Comparison of ENCODE assay signal across 26 cellular contexts in genomic region chr21:18274370-18274769, GRCh38. TPM values are rescaled to one million over a fixed set of nuclear protein-coding genes. Genes with fewer than 3 reads are reported as not detected.
"Had no signal": no experiment of that assay in that cellular context is flagged by ENCODE, and none has a peak within 500 bp of the region (broad histone marks: within the 10 kb centered on the region; RNA-seq: fewer than 3 reads in every experiment).

No MANE protein-coding gene starts in this region.

- H2AFZ ChIP-seq: PC-9 had no signal

- H3K36me3 ChIP-seq: breast epithelium, colonic mucosa had no signal

- H3K27me3 ChIP-seq: breast epithelium, colonic mucosa had no signal

- H3K4me3 ChIP-seq: breast epithelium, colonic mucosa, PC-9 had no signal

- H3K9me3 ChIP-seq: breast epithelium, colonic mucosa had no signal

- H3K27me3 Mint-ChIP-seq: activated naive CD4-positive, alpha-beta T cell treated with anti-CD3 and anti-CD28 coated beads, Interleukin-2, amount 50 U/mL, for 24 hours had no signal

- H3K27ac Mint-ChIP-seq: activated CD8-positive, alpha-beta T cell treated with anti-CD3 and anti-CD28 coated beads, Interleukin-2, amount 10 ng/mL, durations not matched to agents 7 days and 5 days; activated naive CD4-positive, alpha-beta T cell treated with anti-CD3 and anti-CD28 coated beads, Interleukin-2, amount 50 U/mL, for 24 hours; activated T-helper 1 cell treated with anti-CD3 and anti-CD28 coated beads, Interleukin-12 subunit alpha, Interleukin-12 subunit beta, Interleukin-2, Interleukin-4 antibody, amounts not matched to agents 30 ng/mL and 10 ng/mL and 1 ng/mL, durations not matched to agents 14 hours and 24 hours and 36 hours; T-helper 1 cell treated with Interleukin-12 subunit alpha and Interleukin-12 subunit beta and Interleukin-4 antibody, amounts not matched to agents 30 μg/mL and 1 μg/mL, for 36 hours; WTC11 had no signal

- H3K4me2 ChIP-seq: PC-9 had no signal

- H3K4me1 Mint-ChIP-seq: activated naive CD4-positive, alpha-beta T cell treated with anti-CD3 and anti-CD28 coated beads, Interleukin-2, amount 50 U/mL, for 24 hours; WTC11 had no signal

- H3K4me3 Mint-ChIP-seq: activated CD8-positive, alpha-beta T cell treated with anti-CD3 and anti-CD28 coated beads, Interleukin-2, amount 10 ng/mL, durations not matched to agents 7 days and 5 days; activated naive CD4-positive, alpha-beta T cell treated with anti-CD3 and anti-CD28 coated beads, Interleukin-2, amount 50 U/mL, for 24 hours; activated T-helper 1 cell treated with anti-CD3 and anti-CD28 coated beads, Interleukin-12 subunit alpha, Interleukin-12 subunit beta, Interleukin-2, Interleukin-4 antibody, amounts not matched to agents 30 ng/mL and 10 ng/mL and 1 ng/mL, durations not matched to agents 14 hours and 24 hours and 36 hours; T-helper 1 cell treated with Interleukin-12 subunit alpha and Interleukin-12 subunit beta and Interleukin-4 antibody, amounts not matched to agents 30 μg/mL and 1 μg/mL, for 36 hours; WTC11 had no signal

- H3K36me3 Mint-ChIP-seq: activated naive CD4-positive, alpha-beta T cell treated with anti-CD3 and anti-CD28 coated beads, Interleukin-2, amount 50 U/mL, for 24 hours; WTC11 had no signal

- H3K9me3 Mint-ChIP-seq: activated naive CD4-positive, alpha-beta T cell treated with anti-CD3 and anti-CD28 coated beads, Interleukin-2, amount 50 U/mL, for 24 hours; activated T-helper 1 cell treated with anti-CD3 and anti-CD28 coated beads, Interleukin-12 subunit alpha, Interleukin-12 subunit beta, Interleukin-2, Interleukin-4 antibody, amounts not matched to agents 30 ng/mL and 10 ng/mL and 1 ng/mL, durations not matched to agents 14 hours and 24 hours and 36 hours; T-helper 1 cell treated with Interleukin-12 subunit alpha and Interleukin-12 subunit beta and Interleukin-4 antibody, amounts not matched to agents 30 μg/mL and 1 μg/mL, for 36 hours had no signal

- H3K27ac ChIP-seq: breast epithelium, colonic mucosa, PC-9 had no signal

- H3K4me1 ChIP-seq: breast epithelium, colonic mucosa had no signal

- DNase-seq: activated CD4-positive, alpha-beta T cell treated with anti-CD3 and anti-CD28 coated beads for 48 hours; activated CD4-positive, alpha-beta T cell treated with anti-CD3 and anti-CD28 coated beads, Interleukin-2, amount 50 U/mL, for 4 hours; activated CD4-positive, CD25-positive, alpha-beta regulatory T cell treated with anti-CD3 and anti-CD28 coated beads, Interleukin-2, amount 50 U/mL, for 72 hours; activated CD8-positive, alpha-beta memory T cell treated with anti-CD3 and anti-CD28 coated beads, Interleukin-2, amount 50 U/mL, for 48 hours; activated CD8-positive, alpha-beta T cell treated with anti-CD3 and anti-CD28 coated beads, Interleukin-2, amount 10 ng/mL, durations not matched to agents 7 days and 5 days; activated effector memory CD4-positive, alpha-beta T cell treated with Interleukin-2 at 50 U/mL for 16 hours; activated naive CD4-positive, alpha-beta T cell; activated T-cell treated with anti-CD3 and anti-CD28 coated beads, Interleukin-2, amount 50 U/mL, for 1 hour; aorta; caudate nucleus; colonic mucosa; KG1; MV-4-11; NCI-H1930; NCI-H2171; NCI-H2227 treated with DMSO at 0.1 percent for 48 hours; NCI-H446 treated with DMSO at 0.1 percent for 48 hours; NCI-H524 treated with DMSO at 0.1 percent for 48 hours; PC-9; SHP77 treated with DMSO at 0.1 percent for 48 hours; T-helper 9 cell had no signal

RNA-seq across cellular contexts. Expression of gene CHODL, which starts 29.7 kb away (rescaled TPM):
- total RNA-seq: activated CD8-positive, alpha-beta T cell treated with anti-CD3 and anti-CD28 coated beads, Interleukin-2, amount 10 ng/mL, durations not matched to agents 7 days and 5 days; activated T-helper 1 cell treated with anti-CD3 and anti-CD28 coated beads, Interleukin-12 subunit alpha, Interleukin-12 subunit beta, Interleukin-2, Interleukin-4 antibody, amounts not matched to agents 30 ng/mL and 10 ng/mL and 1 ng/mL, durations not matched to agents 14 hours and 24 hours and 36 hours had no signal
